Comparison of ENCODE assay signal across 1 cellular context in genomic region chr11:78039919-78040671, GRCh38.
TF ChIP-seq lines count a peak whose summit lies in the region.

No MANE protein-coding gene starts in this region.

TF ChIP-seq in K562, 482 proteins besides CTCF, POLR2A, EP300 and RAD21 (continued from another document and continues in another):
- no peak for TF ChIP-seq ZNF609 (CRISPR knock-in tag; IDR thresholded peaks at IDR 0.05; ENCODE audit: borderline replicate concordance)
- 0 out of 2 replicates have a peak, but pooled peaks have one; percentile 55 for TF ChIP-seq MIER1 (IDR thresholded peaks at IDR 0.05; ENCODE audit: low read depth)
- no peak for TF ChIP-seq EWSR1 (IDR thresholded peaks at IDR 0.05; ENCODE audit: borderline replicate concordance, low read depth, partially characterized antibody)
- peak; percentile 87 for TF ChIP-seq ETV1 (tag; conservative IDR thresholded peaks at IDR 0.05; ENCODE audit: low read depth)
- peak; percentile 69 for TF ChIP-seq GABPA (tag; conservative IDR thresholded peaks at IDR 0.05; ENCODE audit: low read depth)
- 0 out of 2 replicates have a peak, but pooled peaks have one; percentile 7 for TF ChIP-seq PTRF (tag; IDR thresholded peaks at IDR 0.05)
- TF ChIP-seq NFRKB (IDR thresholded peaks at IDR 0.05; ENCODE audit: low read depth), result peak; percentile 99
- TF ChIP-seq RERE (CRISPR knock-in tag; IDR thresholded peaks at IDR 0.05; ENCODE audit: borderline replicate concordance), result no peak
- TF ChIP-seq GTF2A2 (tag; IDR thresholded peaks at IDR 0.05), result no peak
- TF ChIP-seq TAF15 (IDR thresholded peaks at IDR 0.05; ENCODE audit: low read depth, low read length), result no peak
- TF ChIP-seq WHSC1 (IDR thresholded peaks at IDR 0.05; ENCODE audit: low read length), result no peak
- no peak for TF ChIP-seq MECOM (CRISPR knock-in tag; IDR thresholded peaks at IDR 0.05)
- TF ChIP-seq HNRNPLL (IDR thresholded peaks at IDR 0.05; ENCODE audit: low read depth, low read length, poor library complexity, severe bottlenecking), result no peak
- TF ChIP-seq FOXJ3 (CRISPR knock-in tag; IDR thresholded peaks at IDR 0.05), result no peak
- peak; percentile 53; the same call in 1 of the 2 replicates for TF ChIP-seq ZNF407 (IDR thresholded peaks at IDR 0.05; ENCODE audit: low read depth)
- no peak for TF ChIP-seq PRPF4 (IDR thresholded peaks at IDR 0.05; ENCODE audit: insufficient read depth, low read depth, low read length, poor library complexity, severe bottlenecking)
- TF ChIP-seq ZNF311 (CRISPR knock-in tag; IDR thresholded peaks at IDR 0.05), result peak; percentile 46; the same call in 1 of the 2 replicates
- TF ChIP-seq MTA1 (IDR thresholded peaks at IDR 0.05; ENCODE audit: borderline replicate concordance), result 0 out of 2 replicates have a peak, but pooled peaks have one; percentile 86
- TF ChIP-seq HLTF (IDR thresholded peaks at IDR 0.05), result peak; percentile 93
- TF ChIP-seq FOXA3 (CRISPR knock-in tag; conservative IDR thresholded peaks at IDR 0.05 in 1 of 2, IDR thresholded peaks at IDR 0.05 in 1 of 2), result no peak
- TF ChIP-seq SMARCC2 (IDR thresholded peaks at IDR 0.05; ENCODE audit: low read depth), result 0 out of 2 replicates have a peak, but pooled peaks have one; percentile 39
- peak; percentile 46; the same call in 1 of the 2 replicates for TF ChIP-seq ZBTB9 (CRISPR knock-in tag; IDR thresholded peaks at IDR 0.05)
- TF ChIP-seq NRF1 (conservative IDR thresholded peaks at IDR 0.05 in 1 of 2, IDR thresholded peaks at IDR 0.05 in 1 of 2), result no peak
- TF ChIP-seq FOSL1 (tag; conservative IDR thresholded peaks at IDR 0.05), result peak; percentile 26; the same call in 1 of the 2 replicates
- no peak for TF ChIP-seq ZNF507 (tag; conservative IDR thresholded peaks at IDR 0.05)
- TF ChIP-seq ZNF212 (CRISPR knock-in tag; IDR thresholded peaks at IDR 0.05), result peak; percentile 73; the same call in 1 of the 2 replicates
- peak; percentile 48; the same call in 1 of the 2 replicates for TF ChIP-seq GABPB1 (CRISPR knock-in tag; IDR thresholded peaks at IDR 0.05)
- 0 out of 4 replicates have a peak, but pooled peaks of 1 of the 2 experiments have one; percentile 63 for TF ChIP-seq UBTF (IDR thresholded peaks at IDR 0.05; ENCODE audit: borderline replicate concordance in 1 of 2, low read depth in 2 of 2, low read length in 2 of 2)
- peak; percentile 67 for TF ChIP-seq EP400 (IDR thresholded peaks at IDR 0.05)
- TF ChIP-seq MTA3 (IDR thresholded peaks at IDR 0.05; ENCODE audit: borderline replicate concordance), result peak; percentile 85; the same call in 1 of the 2 replicates
- peak; percentile 17; the same call in 1 of the 2 replicates for TF ChIP-seq C11orf30 (IDR thresholded peaks at IDR 0.05; ENCODE audit: low read depth)
- TF ChIP-seq ELF1 (tag; IDR thresholded peaks at IDR 0.05), result peak; percentile 79
- no peak for TF ChIP-seq HNRNPH1 (optimal IDR thresholded peaks at IDR 0.05; ENCODE audit: low read depth, low read length)
- TF ChIP-seq CBX8 (IDR thresholded peaks at IDR 0.05; ENCODE audit: borderline replicate concordance, extremely low read depth, low read depth, low read length, poor library complexity, severe bottlenecking), result no peak
- no peak for TF ChIP-seq NR2C1 (IDR thresholded peaks at IDR 0.05)
- peak; percentile 43; the same call in 1 of the 2 replicates for TF ChIP-seq NR2C1 (tag; IDR thresholded peaks at IDR 0.05)
- TF ChIP-seq SMAD3 (CRISPR knock-in tag; conservative IDR thresholded peaks at IDR 0.05), result 0 out of 2 replicates have a peak, but pooled peaks have one; percentile 66
